Comparison of ENCODE assay signal across 10 cellular contexts in genomic region chr13:32811297-32811800, GRCh38.
DNase-seq lines count a peak whose midpoint lies in the region; ATAC-seq and TF ChIP-seq lines count a peak whose summit lies in the region.
"Had no signal": no experiment of that assay in that cellular context is flagged by ENCODE, and none has a peak within 500 bp of the region (broad histone marks: within the 10 kb centered on the region; RNA-seq: fewer than 3 reads in every experiment).

No MANE protein-coding gene starts in this region.

- no peak for TF ChIP-seq CTCF in progenitor cell of endocrine pancreas (IDR thresholded peaks at IDR 0.05; ENCODE audit: unreplicated experiment)

- no peak overlapping the region for H3K27ac Mint-ChIP-seq in progenitor cell of endocrine pancreas

- no peaks in the 10 kb centered on the region for H3K27me3 Mint-ChIP-seq in progenitor cell of endocrine pancreas

- ATAC-seq in HG02623 (IDR thresholded peaks at IDR 0.05; ENCODE audit: unreplicated experiment) = peak; percentile 82

- peaks cover 5% of the 10 kb centered on the region for H3K4me1 Mint-ChIP-seq in progenitor cell of endocrine pancreas (ENCODE audit: low read depth)

- DNase-seq in SKM-1 treated with dmso at 0.1 percent for 144 hours (lab: John Stamatoyannopoulos, UW; ENCODE audit: unreplicated experiment) = peak; percentile 34
- DNase-seq in SKM-1 (lab: John Stamatoyannopoulos, UW; ENCODE audit: unreplicated experiment) = no peak
- peak; percentile 61 for DNase-seq in OCI-M1 (lab: John Stamatoyannopoulos, UW)
- DNase-seq in left kidney (ENCODE audit: low read depth, low spot score) = peak; percentile 82
- no peak for DNase-seq in RPMI8226
- no peak for DNase-seq in progenitor cell of endocrine pancreas (ENCODE audit: low spot score, unreplicated experiment)
- DNase-seq in DMS 273 (lab: John Stamatoyannopoulos, UW; ENCODE audit: unreplicated experiment) = no peak
- DNase-seq: DND-41, pancreas had no signal

- H3K9me3 Mint-ChIP-seq in progenitor cell of endocrine pancreas (ENCODE audit: low read depth) = peaks cover 3% of the 10 kb centered on the region

- no peak overlapping the region for H3K4me3 Mint-ChIP-seq in progenitor cell of endocrine pancreas (ENCODE audit: low read depth)

- no peaks in the 10 kb centered on the region for H3K36me3 Mint-ChIP-seq in progenitor cell of endocrine pancreas (ENCODE audit: insufficient read depth)

Comparison
In these comparisons a context has a peak if more than half of its experiments do, and no peak if none do; other contexts are left out.
1. DNase-seq: peak in SKM-1 treated with dmso at 0.1 percent for 144 hours (single experiment), OCI-M1 (single experiment) and left kidney (single experiment); none in SKM-1 (single experiment), RPMI8226 (single experiment), progenitor cell of endocrine pancreas (single experiment) and DMS 273 (single experiment).